In the genomic region with DNA sequence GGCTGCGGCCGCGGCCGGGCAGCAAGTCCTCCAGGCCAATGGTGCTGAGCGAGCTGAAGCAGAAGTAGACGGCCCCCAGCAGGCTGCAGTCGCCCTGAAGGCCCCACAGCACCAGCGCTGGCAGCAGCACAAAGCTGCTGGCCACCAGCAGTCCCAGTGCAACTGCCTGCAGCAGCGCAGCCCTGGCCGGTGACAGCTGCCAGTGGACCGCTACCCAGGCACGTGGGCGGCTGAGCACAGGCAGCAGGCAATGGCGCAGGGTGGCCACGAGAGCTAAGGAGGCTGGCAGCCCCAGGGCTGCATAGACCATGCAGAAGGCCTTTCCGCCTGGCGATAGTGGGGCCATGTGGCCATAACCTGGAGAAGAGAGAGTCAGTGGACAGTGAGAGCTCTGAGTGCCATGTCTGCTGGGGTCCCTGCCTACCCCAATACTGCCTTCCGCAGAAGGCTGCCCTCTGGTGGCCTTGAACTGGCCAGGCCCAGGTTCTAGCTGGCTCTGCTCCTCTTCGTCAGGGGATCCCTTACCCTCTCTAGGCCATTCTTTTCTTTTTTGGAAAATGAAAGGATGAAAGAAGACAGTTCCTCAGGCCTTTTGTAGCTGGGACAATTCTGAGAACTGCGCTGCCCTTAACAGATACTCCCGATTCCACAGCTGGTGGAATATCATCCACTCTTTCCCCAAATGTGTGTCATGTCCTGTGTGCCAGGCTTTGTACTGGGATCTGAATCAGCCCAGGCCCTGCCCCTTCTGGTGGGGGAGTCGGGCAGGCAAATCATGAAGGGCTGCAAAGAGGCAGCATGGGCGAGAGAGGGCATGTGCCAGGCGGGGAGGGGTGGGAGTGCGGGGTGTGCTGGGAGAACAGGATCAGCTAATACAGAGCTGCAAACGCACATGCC, we compare ENCODE assay signal across 8 cellular contexts. TPM values are rescaled to one million over a fixed set of nuclear protein-coding genes. Genes with fewer than 3 reads are reported as not detected.
DNase-seq lines count a peak whose midpoint lies in the region; ATAC-seq, FAIRE-seq and TF ChIP-seq lines count a peak whose summit lies in the region.

No MANE protein-coding gene starts in this region.

- H3K9me3 Mint-ChIP-seq in WTC11: no peaks in the 10 kb centered on the region
- H3K9me3 Mint-ChIP-seq in neural crest cell: no peaks in the 10 kb centered on the region

- DNase-seq in AG09319 (ENCODE audit: extremely low read depth, low read depth): no peak
- DNase-seq in GM19239 (ENCODE audit: insufficient read length, low spot score): peak; percentile 77
- peak; percentile 80 for DNase-seq in WTC11 (ENCODE audit: low spot score)
- peak; percentile 64 to 71 for DNase-seq in erythroblast (lab: John Stamatoyannopoulos, UW)
- no peak for DNase-seq in neural crest cell (ENCODE audit: low read depth, low spot score)
- no peak for DNase-seq in NCI-H2081 treated with DMSO at 0.1 percent for 48 hours (lab: John Stamatoyannopoulos, UW)
- DNase-seq in effector CD4-positive, alpha-beta T cell: no peak

- ATAC-seq in WTC11: peak; percentile 49
- ATAC-seq in GM18520 (IDR thresholded peaks at IDR 0.05; ENCODE audit: unreplicated experiment): no peak

- POLR2A ChIA-PET in WTC11 (lab: Charles Lee): interaction anchor here (0.6 to 2.0 kb wide), 4 partner anchors 21 to 833 kb away, joined by 3 to 8 read pairs (median 5); partner anchors contain the start of genes PCNX3 and SIPA1

- H3K4me1 Mint-ChIP-seq in WTC11 (peaks cover 18% of the 10 kb centered on the region), neural crest cell (peaks cover 16% of the 10 kb centered on the region)

- H3K4me3 Mint-ChIP-seq in WTC11 (peak overlapping the region; percentile 65), neural crest cell (peak overlapping the region; percentile 48)

- CTCF ChIA-PET in WTC11 (lab: Charles Lee): interaction anchor here (0.5 to 13.8 kb wide), 42 partner anchors 9 to 452 kb away, joined by 3 to 311 read pairs (median 5); partner anchors contain the start of genes CCDC85B, EHBP1L1, FAM89B and FIBP

- FAIRE-seq in GM19239 (lab: Jason Lieb, UNC): peak; percentile 78

- TF ChIP-seq POLR2A in erythroblast (IDR thresholded peaks at IDR 0.05; ENCODE audit: low read length): peak; percentile 36

- peak; percentile 68 for TF ChIP-seq CTCF in AG09319 (IDR thresholded peaks at IDR 0.05; ENCODE audit: low read depth, low read length)
- TF ChIP-seq CTCF in WTC11 (IDR thresholded peaks at IDR 0.05): peak; percentile 52
- TF ChIP-seq CTCF in neural crest cell (conservative IDR thresholded peaks at IDR 0.05): peak; percentile 67

- H3K36me3 Mint-ChIP-seq in WTC11 (0 out of 2 replicates have a peak, but pooled peaks cover under 1% of the 10 kb centered on the region), neural crest cell (ENCODE audit: low read depth) (no peaks in the 10 kb centered on the region)

- no peak overlapping the region for H3K27ac Mint-ChIP-seq in WTC11
- no peak overlapping the region for H3K27ac Mint-ChIP-seq in neural crest cell (ENCODE audit: unreplicated experiment)

- H3K27me3 Mint-ChIP-seq in WTC11 (ENCODE audit: low read depth) (peaks cover 49% of the 10 kb centered on the region), neural crest cell (ENCODE audit: low read depth) (peaks cover 26% of the 10 kb centered on the region)

TF ChIP-seq in WTC11, 78 proteins besides CTCF, POLR2A, EP300 and RAD21:
- TF ChIP-seq SMAD3 (CRISPR knock-in tag; IDR thresholded peaks at IDR 0.05; ENCODE audit: borderline replicate concordance) (no peak), ZBTB21 (CRISPR knock-in tag; IDR thresholded peaks at IDR 0.05; ENCODE audit: borderline replicate concordance) (no peak)

RNA-seq across cellular contexts. Expression of gene KCNK7, which starts 1.8 kb away (rescaled TPM):
- total RNA-seq in WTC11 (2021): 1.4 to 2.1 TPM (median 2.0 TPM) in 3 replicates
- 1.0 and 1.1 TPM in 2 replicates for total RNA-seq in neural crest cell

RNA-seq across cellular contexts. Expression of gene EHBP1L1, which starts 17.9 kb away (rescaled TPM):
- total RNA-seq in WTC11 (2021): 11.8 to 13.7 TPM (median 12.6 TPM) in 3 replicates
- 13.6 and 15.3 TPM in 2 replicates for total RNA-seq in neural crest cell

RNA-seq across cellular contexts. Expression of gene MAP3K11, which starts 20.3 kb away (rescaled TPM):
- total RNA-seq in WTC11 (2021) (46.1 to 56.1 TPM (median 52.8 TPM) in 3 replicates), neural crest cell (88.3 and 94.0 TPM in 2 replicates)

RNA-seq across cellular contexts. Expression of gene FAM89B, which starts 21.4 kb away (rescaled TPM):
- total RNA-seq in WTC11 (2021): 13.3 to 17.5 TPM (median 16.7 TPM) in 3 replicates
- 82.4 and 86.3 TPM in 2 replicates for total RNA-seq in neural crest cell

RNA-seq across cellular contexts. Expression of gene PCNX3, which starts 21.8 kb away (rescaled TPM):
- total RNA-seq in WTC11 (2021): 44.6 to 51.6 TPM (median 45.8 TPM) in 3 replicates
- total RNA-seq in neural crest cell: 58.2 and 58.9 TPM in 2 replicates

Comparison
In these comparisons a context has a peak if more than half of its experiments do, and no peak if none do; other contexts are left out.
1. DNase-seq: peak in GM19239 (single experiment), WTC11 (single experiment) and erythroblast (2 of 2); none in AG09319 (single experiment), neural crest cell (single experiment), NCI-H2081 treated with DMSO at 0.1 percent for 48 hours (single experiment) and effector CD4-positive, alpha-beta T cell (single experiment).
2. Peak in every context shown above with its lines, with median percentiles within 50 percentile points of each other: CTCF ChIP-seq.